ENCODE assay signal across 8 cellular contexts in the genomic region with DNA sequence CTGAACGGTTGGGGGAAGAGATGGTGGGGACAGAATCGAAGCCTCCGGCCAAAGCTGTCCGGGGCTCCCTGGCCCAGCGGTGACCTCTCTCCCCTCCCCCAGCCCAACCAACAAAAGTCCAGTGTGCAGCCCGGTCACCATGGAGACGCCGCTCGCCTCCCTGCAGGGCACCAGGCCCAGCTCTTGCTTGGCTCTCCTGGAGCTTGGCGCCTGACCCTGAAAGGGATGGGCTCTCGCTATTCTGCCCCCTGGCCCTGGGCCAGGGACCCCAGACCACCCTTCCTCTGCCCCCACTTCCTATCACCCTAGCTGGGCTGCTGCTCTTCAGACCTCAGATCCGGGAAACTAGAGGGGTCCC. TPM values are rescaled to one million over a fixed set of nuclear protein-coding genes. Genes with fewer than 3 reads are reported as not detected.
DNase-seq lines count a peak whose midpoint lies in the region; ATAC-seq, FAIRE-seq and TF ChIP-seq lines count a peak whose summit lies in the region.

No MANE protein-coding gene starts in this region.

- H2AFZ ChIP-seq in H1 (ENCODE audit: low read length) = no peak overlapping the region

- no peak overlapping the region for H4K5ac ChIP-seq in H1 (ENCODE audit: insufficient read length, low read depth, low read length)

- no peak overlapping the region for H2BK5ac ChIP-seq in H1 (ENCODE audit: low read depth, low read length)

- WGBS in H1 (ENCODE audit: extremely low coverage in 1 of 2, insufficient coverage in 1 of 2, insufficient read length in 1 of 2, insufficient replicate concordance in 2 of 2, low coverage in 1 of 2, low lambda C conversion rate in 2 of 2, missing lambda C conversion rate in 1 of 2), 2 experiments = 50% methylated on average over 10 of the region's 12 CpGs; no CpG with 5 or more reads in 1 of the 2 experiments

- H4K91ac ChIP-seq in H1 (replicated peaks; ENCODE audit: insufficient read length, low read length) = no peak overlapping the region

- H3K4me2 ChIP-seq in H1 (ENCODE audit: insufficient read depth in 1 of 2, low read depth in 2 of 2, low read length in 2 of 2) = peak overlapping the region; percentile 53 to 83

- POLR2A ChIA-PET in H1 (lab: Charles Lee; ENCODE audit: partially characterized antibody) = interaction anchor here (0.9 to 23.0 kb wide), 20 partner anchors 0 to 346 kb away, joined by 3 to 353 read pairs (median 5); partner anchors contain the start of genes ANTKMT, CCDC78, CHTF18 and CIAO3

- no peaks in the 10 kb centered on the region for H3K9me3 ChIP-seq in NT2/D1 (ENCODE audit: insufficient read depth, low read length)
- H3K9me3 ChIP-seq in H1 (ENCODE audit: insufficient read depth in 2 of 2, low read depth in 1 of 2, low read length in 1 of 2) = no peaks in the 10 kb centered on the region

- peaks cover 19% of the 10 kb centered on the region; the same call in 1 of the 2 replicates for H3K23me2 ChIP-seq in H1 (ENCODE audit: low read depth, low read length)

- H4K20me1 ChIP-seq in H1 (replicated peaks in 1 of 2; ENCODE audit: control insufficient read depth in 1 of 2, insufficient read depth in 2 of 2, low read length in 2 of 2) = peaks cover 4 to 13% of the 10 kb centered on the region in 2 experiments

- H2BK15ac ChIP-seq in H1 (ENCODE audit: low read length) = no peak overlapping the region

- no peak overlapping the region for H3K23ac ChIP-seq in H1 (ENCODE audit: insufficient read length)

- DNase-seq in COR-L47 (lab: John Stamatoyannopoulos, UW) = peak; percentile 34
- no peak for DNase-seq in NT2/D1 (ENCODE audit: low read depth, low spot score)
- DNase-seq in H1 (ENCODE audit: low read depth in 1 of 2, low spot score in 2 of 2) = no peak
- DNase-seq in occipital lobe (lab: John Stamatoyannopoulos, UW) = peak; percentile 74
- no peak for DNase-seq in OCI-M2 (lab: John Stamatoyannopoulos, UW; ENCODE audit: unreplicated experiment)
- DNase-seq in MV-4-11 (lab: John Stamatoyannopoulos, UW) = no peak
- no peak for DNase-seq in SKM-1 treated with dmso at 0.1 percent for 144 hours (lab: John Stamatoyannopoulos, UW; ENCODE audit: unreplicated experiment)

- 0 out of 3 replicates have a peak, but pooled peaks of 1 of the 2 experiments have one; percentile 2 for TF ChIP-seq POLR2A in H1 (IDR thresholded peaks at IDR 0.05; ENCODE audit: control extremely low read depth in 1 of 2, low read depth in 2 of 2, low read length in 2 of 2)

- H4K8ac ChIP-seq in H1 (ENCODE audit: extremely low read depth, insufficient read depth, low read length) = no peak overlapping the region

- peak overlapping the region; percentile 76 for H3K4me3 ChIP-seq in NT2/D1 (ENCODE audit: insufficient read length, low read depth)
- H3K4me3 ChIP-seq in H1 (ENCODE audit: extremely low read depth in 1 of 4, insufficient read depth in 2 of 4, low read depth in 3 of 4, low read length in 4 of 4) = peak overlapping the region in 3 of 4 experiments; percentile 7 to 74 (median 15); a peak in 5 of 8 replicates

- peaks cover 4% of the 10 kb centered on the region for H3K27me3 ChIP-seq in NT2/D1 (ENCODE audit: insufficient read depth, insufficient read length)
- peaks cover 0 to 41% (median 24%) of the 10 kb centered on the region in 4 experiments; a peak in 6 of 7 replicates for H3K27me3 ChIP-seq in H1 (replicated peaks in 1 of 4; ENCODE audit: control insufficient read depth in 3 of 4, extremely low read depth in 1 of 4, insufficient read depth in 3 of 4, low read length in 3 of 4)

- no peak overlapping the region for H3K27ac ChIP-seq in H1 (ENCODE audit: low read depth, low read length)

- CTCF ChIA-PET in H1 (lab: Charles Lee; ENCODE audit: partially characterized antibody) = interaction anchor here (0.6 to 33.4 kb wide), 17 partner anchors 9 to 615 kb away, joined by 3 to 977 read pairs (median 4); partner anchors contain the start of genes ANTKMT, CCDC78, CHTF18 and CIAO3

- peaks cover 2% of the 10 kb centered on the region for H3K36me3 ChIP-seq in NT2/D1 (ENCODE audit: insufficient read depth, insufficient read length, low read length)
- H3K36me3 ChIP-seq in H1 (ENCODE audit: control insufficient read depth in 2 of 4, insufficient read depth in 4 of 4, low read length in 3 of 4) = no peaks in the 10 kb centered on the region

- TF ChIP-seq EP300 in H1 (IDR thresholded peaks at IDR 0.05; ENCODE audit: borderline replicate concordance in 1 of 2, low read depth in 2 of 2, low read length in 2 of 2) = no peak

- no peak for ATAC-seq in HG03175 (IDR thresholded peaks at IDR 0.05; ENCODE audit: unreplicated experiment)

- H2AK5ac ChIP-seq in H1 (ENCODE audit: low read depth, low read length) = no peak overlapping the region

- FAIRE-seq in H1 (lab: Jason Lieb, UNC) = no peak

- no peak for TF ChIP-seq CTCF in H1 (IDR thresholded peaks at IDR 0.05; ENCODE audit: control extremely low read depth in 1 of 3, insufficient read depth in 1 of 3, low read depth in 1 of 3, low read length in 3 of 3)

- TF ChIP-seq RAD21 in H1 (IDR thresholded peaks at IDR 0.05 in 1 of 2, conservative IDR thresholded peaks at IDR 0.05 in 1 of 2; ENCODE audit: low read depth in 2 of 2, low read length in 2 of 2) = no peak

- no peak overlapping the region for H3K56ac ChIP-seq in H1 (replicated peaks; ENCODE audit: insufficient read length, low read depth, low read length)

- H3K4ac ChIP-seq in H1 (replicated peaks; ENCODE audit: insufficient read length, low read depth, low read length) = no peak overlapping the region

- H2BK120ac ChIP-seq in H1 (replicated peaks; ENCODE audit: low read depth, low read length) = no peak overlapping the region

- H3K14ac ChIP-seq in H1 (ENCODE audit: insufficient read length) = no peak overlapping the region

- H3K9ac ChIP-seq in NT2/D1 (ENCODE audit: insufficient read length, low read depth) (peak overlapping the region; percentile 90), H1 (replicated peaks in 1 of 4; ENCODE audit: extremely low read depth in 1 of 4, low read depth in 3 of 4, low read length in 3 of 4) (no peak overlapping the region)

- no peaks in the 10 kb centered on the region for H3K79me2 ChIP-seq in H1 (ENCODE audit: control insufficient read depth in 1 of 2, insufficient read depth in 2 of 2, low read length in 2 of 2)

- H2BK12ac ChIP-seq in H1 (ENCODE audit: low read depth, low read length) = no peak overlapping the region

- H3K4me1 ChIP-seq in NT2/D1 (ENCODE audit: insufficient read depth, insufficient read length) = peaks cover 50% of the 10 kb centered on the region
- peaks cover 0 to 29% (median 19%) of the 10 kb centered on the region in 4 experiments; a peak in 5 of 7 replicates for H3K4me1 ChIP-seq in H1 (replicated peaks in 1 of 4; ENCODE audit: control insufficient read depth in 3 of 4, insufficient read depth in 4 of 4, low read length in 3 of 4)

- H2BK20ac ChIP-seq in H1 (ENCODE audit: low read length) = no peak overlapping the region

- H3K79me1 ChIP-seq in H1 (ENCODE audit: low read depth, low read length) = no peaks in the 10 kb centered on the region

- peak overlapping the region; percentile 48; the same call in 1 of the 2 replicates for H3K18ac ChIP-seq in H1 (ENCODE audit: extremely low read depth, low read length)

RNA-seq across cellular contexts. Expression of gene METRN, which starts 1.3 kb away (rescaled TPM):
- 18.7 and 19.1 TPM in 2 replicates for total RNA-seq in H1 (2021; fragmentation: NEBNext Ultra II Directional; extraction: Animal tissue kit (Norgen Biotek cat#: 25700))
- polyA plus RNA-seq in H1 (2011; rRNA removed) = 25.8 and 43.4 TPM in 2 replicates
- 39.6 TPM for polyA plus RNA-seq in H1 (2011; cell fraction: cytosol; rRNA removed)
- 64.1 TPM for polyA plus RNA-seq in H1 (2011; cell fraction: nucleus; rRNA removed)
- polyA plus RNA-seq in H1 (2012, experiment 1 of 2) = 7.7 to 23.1 TPM (median 19.6 TPM) in 4 replicates
- 13.6 TPM for polyA plus RNA-seq in H1 (2012, experiment 2 of 2)
- 11.6 TPM for polyA plus RNA-seq in H1 (2013, experiment 1 of 2)
- 12.0 TPM for polyA plus RNA-seq in H1 (2013, experiment 2 of 2)
- polyA minus RNA-seq in H1 (2011; rRNA and poly(A)+ RNA removed) = 2.6 and 3.7 TPM in 2 replicates
- 10.6 TPM for polyA minus RNA-seq in H1 (2011; cell fraction: cytosol; rRNA and poly(A)+ RNA removed)
- polyA minus RNA-seq in H1 (2011; cell fraction: nucleus; rRNA and poly(A)+ RNA removed) = 13.7 TPM
- total RNA-seq in occipital lobe = 16.7 TPM

RNA-seq across cellular contexts. Expression of gene ANTKMT, which starts 4.7 kb away (rescaled TPM):
- 26.5 and 31.8 TPM in 2 replicates for total RNA-seq in H1 (2021; fragmentation: NEBNext Ultra II Directional; extraction: Animal tissue kit (Norgen Biotek cat#: 25700))
- 26.6 and 50.3 TPM in 2 replicates for polyA plus RNA-seq in H1 (2011; rRNA removed)
- polyA plus RNA-seq in H1 (2011; cell fraction: cytosol; rRNA removed) = 26.8 TPM
- 47.4 TPM for polyA plus RNA-seq in H1 (2011; cell fraction: nucleus; rRNA removed)
- polyA plus RNA-seq in H1 (2012, experiment 1 of 2) = 5.3 to 19.7 TPM (median 15.5 TPM) in 4 replicates
- 9.2 TPM for polyA plus RNA-seq in H1 (2012, experiment 2 of 2)
- 26.3 TPM for polyA plus RNA-seq in H1 (2013, experiment 1 of 2)
- polyA plus RNA-seq in H1 (2013, experiment 2 of 2) = 25.7 TPM
- polyA minus RNA-seq in H1 (2011; rRNA and poly(A)+ RNA removed) = 0.66 and 1.2 TPM in 2 replicates
- polyA minus RNA-seq in H1 (2011; cell fraction: cytosol; rRNA and poly(A)+ RNA removed) = 13.1 TPM
- 15.1 TPM for polyA minus RNA-seq in H1 (2011; cell fraction: nucleus; rRNA and poly(A)+ RNA removed)
- total RNA-seq in occipital lobe = 11.5 TPM

RNA-seq across cellular contexts. Expression of gene CCDC78, which starts 10.0 kb away (rescaled TPM):
- total RNA-seq in H1 (2021; fragmentation: NEBNext Ultra II Directional; extraction: Animal tissue kit (Norgen Biotek cat#: 25700)) = 8.2 and 8.5 TPM in 2 replicates
- 7.1 and 10.9 TPM in 2 replicates for polyA plus RNA-seq in H1 (2011; rRNA removed)
- 9.8 TPM for polyA plus RNA-seq in H1 (2011; cell fraction: cytosol; rRNA removed)
- polyA plus RNA-seq in H1 (2011; cell fraction: nucleus; rRNA removed) = 90.1 TPM
- 7.2 to 12.1 TPM (median 10.1 TPM) in 4 replicates for polyA plus RNA-seq in H1 (2012, experiment 1 of 2)
- 4.7 TPM for polyA plus RNA-seq in H1 (2012, experiment 2 of 2)
- polyA plus RNA-seq in H1 (2013, experiment 1 of 2) = 6.5 TPM
- 6.2 TPM for polyA plus RNA-seq in H1 (2013, experiment 2 of 2)
- polyA minus RNA-seq in H1 (2011; rRNA and poly(A)+ RNA removed) = 1.3 and 1.4 TPM in 2 replicates
- 2.9 TPM for polyA minus RNA-seq in H1 (2011; cell fraction: cytosol; rRNA and poly(A)+ RNA removed)
- polyA minus RNA-seq in H1 (2011; cell fraction: nucleus; rRNA and poly(A)+ RNA removed) = 14.3 TPM
- total RNA-seq in occipital lobe = 4.2 TPM

RNA-seq across cellular contexts. Expression of gene FBXL16, which starts 10.6 kb away (rescaled TPM):
- 10.3 and 12.5 TPM in 2 replicates for total RNA-seq in H1 (2021; fragmentation: NEBNext Ultra II Directional; extraction: Animal tissue kit (Norgen Biotek cat#: 25700))
- polyA plus RNA-seq in H1 (2011; rRNA removed) = 12.8 and 21.9 TPM in 2 replicates
- 10.8 TPM for polyA plus RNA-seq in H1 (2011; cell fraction: cytosol; rRNA removed)
- 15.2 TPM for polyA plus RNA-seq in H1 (2011; cell fraction: nucleus; rRNA removed)
- polyA plus RNA-seq in H1 (2012, experiment 1 of 2) = 6.9 to 31.1 TPM (median 29.9 TPM) in 4 replicates
- 7.1 TPM for polyA plus RNA-seq in H1 (2012, experiment 2 of 2)
- polyA plus RNA-seq in H1 (2013, experiment 1 of 2) = 15.8 TPM
- polyA plus RNA-seq in H1 (2013, experiment 2 of 2) = 14.3 TPM
- polyA minus RNA-seq in H1 (2011; rRNA and poly(A)+ RNA removed) = 3.3 and 3.8 TPM in 2 replicates
- polyA minus RNA-seq in H1 (2011; cell fraction: cytosol; rRNA and poly(A)+ RNA removed) = 10.3 TPM
- 7.1 TPM for polyA minus RNA-seq in H1 (2011; cell fraction: nucleus; rRNA and poly(A)+ RNA removed)
- 3.7 TPM for total RNA-seq in occipital lobe

RNA-seq across cellular contexts. Expression of gene HAGHL, which starts 10.7 kb away (rescaled TPM):
- total RNA-seq in H1 (2021; fragmentation: NEBNext Ultra II Directional; extraction: Animal tissue kit (Norgen Biotek cat#: 25700)) = 23.1 and 26.6 TPM in 2 replicates
- 26.9 and 41.5 TPM in 2 replicates for polyA plus RNA-seq in H1 (2011; rRNA removed)
- polyA plus RNA-seq in H1 (2011; cell fraction: cytosol; rRNA removed) = 40.3 TPM
- 107 TPM for polyA plus RNA-seq in H1 (2011; cell fraction: nucleus; rRNA removed)
- 12.3 to 24.7 TPM (median 23.4 TPM) in 4 replicates for polyA plus RNA-seq in H1 (2012, experiment 1 of 2)
- polyA plus RNA-seq in H1 (2012, experiment 2 of 2) = 11.8 TPM
- 12.5 TPM for polyA plus RNA-seq in H1 (2013, experiment 1 of 2)
- polyA plus RNA-seq in H1 (2013, experiment 2 of 2) = 14.3 TPM
- 2.0 and 3.2 TPM in 2 replicates for polyA minus RNA-seq in H1 (2011; rRNA and poly(A)+ RNA removed)
- 12.3 TPM for polyA minus RNA-seq in H1 (2011; cell fraction: cytosol; rRNA and poly(A)+ RNA removed)
- polyA minus RNA-seq in H1 (2011; cell fraction: nucleus; rRNA and poly(A)+ RNA removed) = 15.1 TPM
- 7.0 TPM for total RNA-seq in occipital lobe

Comparison
In these comparisons a context has a peak if more than half of its experiments do, and no peak if none do; other contexts are left out.
1. DNase-seq: peak in COR-L47 (single experiment) and occipital lobe (single experiment); none in NT2/D1 (single experiment), H1 (0 of 2), OCI-M2 (single experiment), MV-4-11 (single experiment) and SKM-1 treated with dmso at 0.1 percent for 144 hours (single experiment).